1 cellular context compared by ENCODE assay signal in the genomic region with DNA sequence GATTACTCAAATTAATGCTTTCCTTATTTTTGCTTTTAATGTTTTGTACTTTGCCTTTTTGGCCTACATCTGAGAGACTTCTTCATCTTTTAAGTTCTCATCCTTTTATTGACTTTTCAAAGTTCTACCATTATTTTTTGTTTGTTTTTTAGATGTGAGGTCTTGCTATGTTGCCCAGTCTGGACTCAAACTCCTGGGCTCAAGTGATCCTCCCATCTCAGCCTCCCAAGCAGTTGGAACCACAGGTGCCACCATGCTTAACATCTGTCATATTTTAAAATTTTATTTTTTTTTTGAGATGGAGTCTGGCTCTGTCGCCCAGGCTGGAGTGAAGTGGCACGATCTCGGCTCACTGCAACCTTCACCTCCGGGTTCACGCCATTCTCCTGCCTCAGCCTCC.
TF ChIP-seq lines count a peak whose summit lies in the region.

No MANE protein-coding gene starts in this region.

TF ChIP-seq in HEK293, 187 proteins besides CTCF, POLR2A, EP300 and RAD21 (continued from another document):
- no peak for TF ChIP-seq ZNF202 (tag by site-specific recombination; IDR thresholded peaks at IDR 0.05; ENCODE audit: borderline replicate concordance)
